24 cellular contexts compared by ENCODE assay signal in the genomic region with DNA sequence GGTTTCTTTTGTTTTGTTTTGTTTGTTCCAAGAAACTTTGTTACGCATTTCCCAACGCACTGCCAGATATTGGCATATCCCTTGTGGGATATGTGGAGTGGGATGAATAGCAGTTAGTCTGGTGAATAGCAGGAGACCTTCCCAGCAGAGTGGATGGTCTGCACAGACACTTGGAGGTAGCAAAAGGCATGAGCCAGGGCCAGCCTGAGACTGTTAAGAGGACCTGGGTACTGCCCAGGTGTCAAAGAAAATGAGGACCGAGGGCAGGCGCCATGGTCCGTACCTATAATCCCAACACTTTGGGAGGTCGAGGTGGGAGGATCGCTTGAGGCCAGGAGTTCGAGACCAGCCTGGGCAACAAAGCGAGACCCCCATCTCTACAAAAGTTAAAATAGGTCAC. TPM values are rescaled to one million over a fixed set of nuclear protein-coding genes. Genes with fewer than 3 reads are reported as not detected.
DNase-seq lines count a peak whose midpoint lies in the region; ATAC-seq and TF ChIP-seq lines count a peak whose summit lies in the region.
"Had no signal": no experiment of that assay in that cellular context is flagged by ENCODE, and none has a peak within 500 bp of the region (broad histone marks: within the 10 kb centered on the region; RNA-seq: fewer than 3 reads in every experiment).

No MANE protein-coding gene starts in this region.

- in situ Hi-C loops in brain microvascular endothelial cell (cut with HindIII; ENCODE audit: low pct_ligation_motif_present, low sequenced_read_pairs): no loop called here

- H3K4me3 ChIP-seq in coronary artery (no peak overlapping the region), uterus (no peak overlapping the region), brain microvascular endothelial cell (ENCODE audit: low read depth, low read length) (no peak overlapping the region)
- H3K4me3 ChIP-seq: BLaER1, GM12878 had no signal

- H3K27ac Mint-ChIP-seq in osteocyte (ENCODE audit: unreplicated experiment): no peak overlapping the region
- H3K27ac Mint-ChIP-seq: CD14-positive monocyte; CD8-positive, alpha-beta memory T cell had no signal

- no peaks in the 10 kb centered on the region for H3K36me3 Mint-ChIP-seq in osteocyte (ENCODE audit: unreplicated experiment)
- H3K36me3 Mint-ChIP-seq: CD14-positive monocyte; CD4-positive, alpha-beta memory T cell; CD4-positive, CD25-positive, alpha-beta regulatory T cell; CD8-positive, alpha-beta memory T cell had no signal

- no peaks in the 10 kb centered on the region for H3K9me3 Mint-ChIP-seq in osteocyte (ENCODE audit: unreplicated experiment)
- H3K9me3 Mint-ChIP-seq: CD4-positive, alpha-beta memory T cell; CD8-positive, alpha-beta memory T cell had no signal

- H3K27me3 ChIP-seq in uterus (no peaks in the 10 kb centered on the region), brain microvascular endothelial cell (replicated peaks) (no peaks in the 10 kb centered on the region)
- H3K27me3 ChIP-seq: BE2C, BLaER1 had no signal

- POLR2A ChIA-PET in RWPE1 (lab: Yijun Ruan, JAX; ENCODE audit: low non-redundant PET): no interaction called here

- DNase-seq in coronary artery (ENCODE audit: low spot score) (peak; percentile 31), left lobe of liver (ENCODE audit: low spot score) (peak; percentile 18), osteocyte (ENCODE audit: extremely low spot score, unreplicated experiment) (peak; percentile 57), uterus (no peak), RWPE1 (ENCODE audit: low spot score) (no peak), brain microvascular endothelial cell (no peak)
- DNase-seq: 8988T; ACHN; BE2C; C1 segment of cervical spinal cord; CD4-positive, alpha-beta memory T cell; CD4-positive, CD25-positive, alpha-beta regulatory T cell; CD8-positive, alpha-beta memory T cell; COR-L47; DMS 273 treated with DMSO at 0.1 percent for 48 hours; DMS153; DMS53; DMS79; DND-41; EL; GDM1 had no signal

- intact Hi-C loops in uterus (cut with DNase I; ENCODE audit: low total_unique reads): no loop called here

- no peak overlapping the region for H3K27ac ChIP-seq in coronary artery
- no peak overlapping the region for H3K27ac ChIP-seq in uterus
- H3K27ac ChIP-seq in RWPE1: no peak overlapping the region
- no peak overlapping the region for H3K27ac ChIP-seq in brain microvascular endothelial cell
- H3K27ac ChIP-seq: BLaER1 had no signal

- H3K9me3 ChIP-seq in uterus: no peaks in the 10 kb centered on the region
- H3K9me3 ChIP-seq: BE2C, BLaER1 had no signal

- H3K4me1 Mint-ChIP-seq in osteocyte (ENCODE audit: unreplicated experiment): no peaks in the 10 kb centered on the region

- no peak overlapping the region for H3K4me3 Mint-ChIP-seq in osteocyte (ENCODE audit: unreplicated experiment)
- H3K4me3 Mint-ChIP-seq: CD14-positive monocyte; CD4-positive, alpha-beta memory T cell; CD4-positive, CD25-positive, alpha-beta regulatory T cell; CD8-positive, alpha-beta memory T cell had no signal

- CTCF ChIA-PET in RWPE1 (lab: Yijun Ruan, JAX): no interaction called here

- TF ChIP-seq CTCF in coronary artery (IDR thresholded peaks at IDR 0.05) (no peak), osteocyte (IDR thresholded peaks at IDR 0.05) (no peak), uterus (IDR thresholded peaks at IDR 0.05) (no peak), RWPE1 (conservative IDR thresholded peaks at IDR 0.05; ENCODE audit: low read depth) (no peak), brain microvascular endothelial cell (IDR thresholded peaks at IDR 0.05; ENCODE audit: low read depth, low read length, missing control alignments) (no peak)

- no peaks in the 10 kb centered on the region for H3K4me1 ChIP-seq in uterus

- H3K36me3 ChIP-seq in uterus (no peaks in the 10 kb centered on the region), brain microvascular endothelial cell (replicated peaks) (no peaks in the 10 kb centered on the region)
- H3K36me3 ChIP-seq: BE2C, BLaER1 had no signal

- peaks cover 2% of the 10 kb centered on the region for H3K27me3 Mint-ChIP-seq in osteocyte (ENCODE audit: unreplicated experiment)

- ATAC-seq in left lobe of liver: no peak
- ATAC-seq: GM12878 had no signal

- TF ChIP-seq POLR2A in uterus (IDR thresholded peaks at IDR 0.05): no peak

RNA-seq across cellular contexts. Expression of a gene that starts 13.5 kb away (rescaled TPM):
- total RNA-seq in left lobe of liver: 32.7 TPM
- total RNA-seq in osteocyte: 81.6 and 105 TPM in 2 replicates
- total RNA-seq in uterus: 10 to 100 TPM; 14.7 to 82.6 (median 48.7) TPM

Comparison
In these comparisons a context has a peak if more than half of its experiments do, and no peak if none do; other contexts are left out.
1. DNase-seq: peak in coronary artery (single experiment), left lobe of liver (single experiment) and osteocyte (single experiment); none in uterus (0 of 2), RWPE1 (single experiment) and brain microvascular endothelial cell (single experiment).